ENCODE assay signal across 1 cellular context in genomic region chr4:98682719-98683118, GRCh38.
TF ChIP-seq lines count a peak whose summit lies in the region.

No MANE protein-coding gene starts in this region.

TF ChIP-seq in K562, 482 proteins besides CTCF, POLR2A, EP300 and RAD21 (continued from another document and continues in another):
- TF ChIP-seq, protein P1, sequence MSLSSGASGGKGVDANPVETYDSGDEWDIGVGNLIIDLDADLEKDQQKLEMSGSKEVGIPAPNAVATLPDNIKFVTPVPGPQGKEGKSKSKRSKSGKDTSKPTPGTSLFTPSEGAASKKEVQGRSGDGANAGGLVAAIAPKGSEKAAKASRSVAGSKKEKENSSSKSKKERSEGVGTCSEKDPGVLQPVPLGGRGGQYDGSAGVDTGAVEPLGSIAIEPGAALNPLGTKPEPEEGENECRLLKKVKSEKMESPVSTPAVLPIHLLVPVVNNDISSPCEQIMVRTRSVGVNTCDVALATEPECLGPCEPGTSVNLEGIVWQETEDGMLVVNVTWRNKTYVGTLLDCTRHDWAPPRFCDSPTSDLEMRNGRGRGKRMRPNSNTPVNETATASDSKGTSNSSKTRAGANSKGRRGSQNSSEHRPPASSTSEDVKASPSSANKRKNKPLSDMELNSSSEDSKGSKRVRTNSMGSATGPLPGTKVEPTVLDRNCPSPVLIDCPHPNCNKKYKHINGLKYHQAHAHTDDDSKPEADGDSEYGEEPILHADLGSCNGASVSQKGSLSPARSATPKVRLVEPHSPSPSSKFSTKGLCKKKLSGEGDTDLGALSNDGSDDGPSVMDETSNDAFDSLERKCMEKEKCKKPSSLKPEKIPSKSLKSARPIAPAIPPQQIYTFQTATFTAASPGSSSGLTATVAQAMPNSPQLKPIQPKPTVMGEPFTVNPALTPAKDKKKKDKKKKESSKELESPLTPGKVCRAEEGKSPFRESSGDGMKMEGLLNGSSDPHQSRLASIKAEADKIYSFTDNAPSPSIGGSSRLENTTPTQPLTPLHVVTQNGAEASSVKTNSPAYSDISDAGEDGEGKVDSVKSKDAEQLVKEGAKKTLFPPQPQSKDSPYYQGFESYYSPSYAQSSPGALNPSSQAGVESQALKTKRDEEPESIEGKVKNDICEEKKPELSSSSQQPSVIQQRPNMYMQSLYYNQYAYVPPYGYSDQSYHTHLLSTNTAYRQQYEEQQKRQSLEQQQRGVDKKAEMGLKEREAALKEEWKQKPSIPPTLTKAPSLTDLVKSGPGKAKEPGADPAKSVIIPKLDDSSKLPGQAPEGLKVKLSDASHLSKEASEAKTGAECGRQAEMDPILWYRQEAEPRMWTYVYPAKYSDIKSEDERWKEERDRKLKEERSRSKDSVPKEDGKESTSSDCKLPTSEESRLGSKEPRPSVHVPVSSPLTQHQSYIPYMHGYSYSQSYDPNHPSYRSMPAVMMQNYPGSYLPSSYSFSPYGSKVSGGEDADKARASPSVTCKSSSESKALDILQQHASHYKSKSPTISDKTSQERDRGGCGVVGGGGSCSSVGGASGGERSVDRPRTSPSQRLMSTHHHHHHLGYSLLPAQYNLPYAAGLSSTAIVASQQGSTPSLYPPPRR (CRISPR knock-in tag; IDR thresholded peaks at IDR 0.05; ENCODE audit: borderline replicate concordance): no peak
- TF ChIP-seq ADNP (tag; IDR thresholded peaks at IDR 0.05): no peak
- no peak for TF ChIP-seq ZNF174 (CRISPR knock-in tag; IDR thresholded peaks at IDR 0.05)
- no peak for TF ChIP-seq KDM4B (IDR thresholded peaks at IDR 0.05; ENCODE audit: borderline replicate concordance in 2 of 2, low read depth in 1 of 2)
- TF ChIP-seq ZNF395 (CRISPR knock-in tag; IDR thresholded peaks at IDR 0.05): 0 out of 2 replicates have a peak, but pooled peaks have one; percentile 32
- TF ChIP-seq ZBTB43 (CRISPR knock-in tag; IDR thresholded peaks at IDR 0.05): no peak
- TF ChIP-seq WHSC1 (IDR thresholded peaks at IDR 0.05; ENCODE audit: low read length): no peak
- TF ChIP-seq DMBX1 (CRISPR knock-in tag; IDR thresholded peaks at IDR 0.05; ENCODE audit: borderline replicate concordance): no peak
- no peak for TF ChIP-seq ZNF253 (CRISPR knock-in tag; conservative IDR thresholded peaks at IDR 0.05)
- TF ChIP-seq EWSR1 (IDR thresholded peaks at IDR 0.05; ENCODE audit: borderline replicate concordance, low read depth, partially characterized antibody): no peak
- TF ChIP-seq CEBPZ (IDR thresholded peaks at IDR 0.05; ENCODE audit: borderline replicate concordance, low read depth, low read length): no peak
- TF ChIP-seq NR3C1 (CRISPR knock-in tag; IDR thresholded peaks at IDR 0.05): no peak
- no peak for TF ChIP-seq ATF7 (IDR thresholded peaks at IDR 0.05)
- TF ChIP-seq GABPA (tag; conservative IDR thresholded peaks at IDR 0.05; ENCODE audit: low read depth): no peak
- TF ChIP-seq ZNF217 (CRISPR knock-in tag; IDR thresholded peaks at IDR 0.05): no peak
- no peak for TF ChIP-seq ATF6 (CRISPR knock-in tag; IDR thresholded peaks at IDR 0.05)
- no peak for TF ChIP-seq KAT7 (CRISPR knock-in tag; IDR thresholded peaks at IDR 0.05; ENCODE audit: borderline replicate concordance)
- TF ChIP-seq, protein P2, sequence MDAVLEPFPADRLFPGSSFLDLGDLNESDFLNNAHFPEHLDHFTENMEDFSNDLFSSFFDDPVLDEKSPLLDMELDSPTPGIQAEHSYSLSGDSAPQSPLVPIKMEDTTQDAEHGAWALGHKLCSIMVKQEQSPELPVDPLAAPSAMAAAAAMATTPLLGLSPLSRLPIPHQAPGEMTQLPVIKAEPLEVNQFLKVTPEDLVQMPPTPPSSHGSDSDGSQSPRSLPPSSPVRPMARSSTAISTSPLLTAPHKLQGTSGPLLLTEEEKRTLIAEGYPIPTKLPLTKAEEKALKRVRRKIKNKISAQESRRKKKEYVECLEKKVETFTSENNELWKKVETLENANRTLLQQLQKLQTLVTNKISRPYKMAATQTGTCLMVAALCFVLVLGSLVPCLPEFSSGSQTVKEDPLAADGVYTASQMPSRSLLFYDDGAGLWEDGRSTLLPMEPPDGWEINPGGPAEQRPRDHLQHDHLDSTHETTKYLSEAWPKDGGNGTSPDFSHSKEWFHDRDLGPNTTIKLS (IDR thresholded peaks at IDR 0.05; ENCODE audit: borderline replicate concordance, low read depth): no peak
- no peak for TF ChIP-seq MED1 (CRISPR knock-in tag; IDR thresholded peaks at IDR 0.05; ENCODE audit: borderline replicate concordance)
- TF ChIP-seq ZNF740 (CRISPR knock-in tag; IDR thresholded peaks at IDR 0.05): no peak
- no peak for TF ChIP-seq ZNF740 (tag; IDR thresholded peaks at IDR 0.05)
- TF ChIP-seq JUN (IDR thresholded peaks at IDR 0.05; ENCODE audit: borderline replicate concordance, low read depth, low read length): no peak
- no peak for TF ChIP-seq JUN (CRISPR knock-in tag; IDR thresholded peaks at IDR 0.05; ENCODE audit: borderline replicate concordance)
- TF ChIP-seq CBX5 (IDR thresholded peaks at IDR 0.05; ENCODE audit: borderline replicate concordance, low read depth): no peak
- TF ChIP-seq, protein P3, sequence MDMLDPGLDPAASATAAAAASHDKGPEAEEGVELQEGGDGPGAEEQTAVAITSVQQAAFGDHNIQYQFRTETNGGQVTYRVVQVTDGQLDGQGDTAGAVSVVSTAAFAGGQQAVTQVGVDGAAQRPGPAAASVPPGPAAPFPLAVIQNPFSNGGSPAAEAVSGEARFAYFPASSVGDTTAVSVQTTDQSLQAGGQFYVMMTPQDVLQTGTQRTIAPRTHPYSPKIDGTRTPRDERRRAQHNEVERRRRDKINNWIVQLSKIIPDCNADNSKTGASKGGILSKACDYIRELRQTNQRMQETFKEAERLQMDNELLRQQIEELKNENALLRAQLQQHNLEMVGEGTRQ (CRISPR knock-in tag; IDR thresholded peaks at IDR 0.05): no peak
- TF ChIP-seq IFI16 (CRISPR knock-in tag; IDR thresholded peaks at IDR 0.05): no peak
- TF ChIP-seq SOX6 (IDR thresholded peaks at IDR 0.05): peak; percentile 71
- no peak for TF ChIP-seq ZFP1 (CRISPR knock-in tag; IDR thresholded peaks at IDR 0.05)
- no peak for TF ChIP-seq ZNF717 (CRISPR knock-in tag; IDR thresholded peaks at IDR 0.05)
- TF ChIP-seq TAL1 (IDR thresholded peaks at IDR 0.05): peak; percentile 93
- no peak for TF ChIP-seq NFYB (IDR thresholded peaks at IDR 0.05; ENCODE audit: extremely low read depth, insufficient read length)
- no peak for TF ChIP-seq RFX1 (IDR thresholded peaks at IDR 0.05)
- no peak for TF ChIP-seq HNRNPUL1 (IDR thresholded peaks at IDR 0.05; ENCODE audit: low read length)
- TF ChIP-seq FOXJ2 (tag; IDR thresholded peaks at IDR 0.05): 0 out of 2 replicates have a peak, but pooled peaks have one; percentile 49
- TF ChIP-seq SETDB1 (IDR thresholded peaks at IDR 0.05; ENCODE audit: low read length): no peak
- TF ChIP-seq, protein P4, sequence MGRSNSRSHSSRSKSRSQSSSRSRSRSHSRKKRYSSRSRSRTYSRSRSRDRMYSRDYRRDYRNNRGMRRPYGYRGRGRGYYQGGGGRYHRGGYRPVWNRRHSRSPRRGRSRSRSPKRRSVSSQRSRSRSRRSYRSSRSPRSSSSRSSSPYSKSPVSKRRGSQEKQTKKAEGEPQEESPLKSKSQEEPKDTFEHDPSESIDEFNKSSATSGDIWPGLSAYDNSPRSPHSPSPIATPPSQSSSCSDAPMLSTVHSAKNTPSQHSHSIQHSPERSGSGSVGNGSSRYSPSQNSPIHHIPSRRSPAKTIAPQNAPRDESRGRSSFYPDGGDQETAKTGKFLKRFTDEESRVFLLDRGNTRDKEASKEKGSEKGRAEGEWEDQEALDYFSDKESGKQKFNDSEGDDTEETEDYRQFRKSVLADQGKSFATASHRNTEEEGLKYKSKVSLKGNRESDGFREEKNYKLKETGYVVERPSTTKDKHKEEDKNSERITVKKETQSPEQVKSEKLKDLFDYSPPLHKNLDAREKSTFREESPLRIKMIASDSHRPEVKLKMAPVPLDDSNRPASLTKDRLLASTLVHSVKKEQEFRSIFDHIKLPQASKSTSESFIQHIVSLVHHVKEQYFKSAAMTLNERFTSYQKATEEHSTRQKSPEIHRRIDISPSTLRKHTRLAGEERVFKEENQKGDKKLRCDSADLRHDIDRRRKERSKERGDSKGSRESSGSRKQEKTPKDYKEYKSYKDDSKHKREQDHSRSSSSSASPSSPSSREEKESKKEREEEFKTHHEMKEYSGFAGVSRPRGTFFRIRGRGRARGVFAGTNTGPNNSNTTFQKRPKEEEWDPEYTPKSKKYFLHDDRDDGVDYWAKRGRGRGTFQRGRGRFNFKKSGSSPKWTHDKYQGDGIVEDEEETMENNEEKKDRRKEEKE (IDR thresholded peaks at IDR 0.05; ENCODE audit: borderline replicate concordance in 1 of 2, control insufficient read depth in 1 of 2, low read depth in 2 of 2, low read length in 1 of 2): no peak
- TF ChIP-seq LARP7 (IDR thresholded peaks at IDR 0.05): no peak
- TF ChIP-seq, protein P5, sequence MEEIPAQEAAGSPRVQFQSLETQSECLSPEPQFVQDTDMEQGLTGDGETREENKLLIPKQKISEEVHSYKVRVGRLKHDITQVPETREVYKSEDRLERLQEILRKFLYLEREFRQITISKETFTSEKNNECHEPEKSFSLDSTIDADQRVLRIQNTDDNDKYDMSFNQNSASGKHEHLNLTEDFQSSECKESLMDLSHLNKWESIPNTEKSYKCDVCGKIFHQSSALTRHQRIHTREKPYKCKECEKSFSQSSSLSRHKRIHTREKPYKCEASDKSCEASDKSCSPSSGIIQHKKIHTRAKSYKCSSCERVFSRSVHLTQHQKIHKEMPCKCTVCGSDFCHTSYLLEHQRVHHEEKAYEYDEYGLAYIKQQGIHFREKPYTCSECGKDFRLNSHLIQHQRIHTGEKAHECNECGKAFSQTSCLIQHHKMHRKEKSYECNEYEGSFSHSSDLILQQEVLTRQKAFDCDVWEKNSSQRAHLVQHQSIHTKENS (CRISPR knock-in tag; IDR thresholded peaks at IDR 0.05): no peak
- TF ChIP-seq ZNF165 (CRISPR knock-in tag; IDR thresholded peaks at IDR 0.05; ENCODE audit: borderline replicate concordance): no peak
- no peak for TF ChIP-seq ZNF197 (CRISPR knock-in tag; IDR thresholded peaks at IDR 0.05; ENCODE audit: low read depth)
- no peak for TF ChIP-seq FIP1L1 (IDR thresholded peaks at IDR 0.05; ENCODE audit: low read depth, low read length, poor library complexity, severe bottlenecking)
- TF ChIP-seq SMAD2 (IDR thresholded peaks at IDR 0.05; ENCODE audit: low read depth, low read length): no peak
- TF ChIP-seq ZKSCAN3 (CRISPR knock-in tag; IDR thresholded peaks at IDR 0.05): no peak
- no peak for TF ChIP-seq DNMT1 (IDR thresholded peaks at IDR 0.05)
- TF ChIP-seq FUS (optimal IDR thresholded peaks at IDR 0.05; ENCODE audit: low read depth, low read length): no peak
